ENCODE assay signal across 26 cellular contexts in the genomic region with DNA sequence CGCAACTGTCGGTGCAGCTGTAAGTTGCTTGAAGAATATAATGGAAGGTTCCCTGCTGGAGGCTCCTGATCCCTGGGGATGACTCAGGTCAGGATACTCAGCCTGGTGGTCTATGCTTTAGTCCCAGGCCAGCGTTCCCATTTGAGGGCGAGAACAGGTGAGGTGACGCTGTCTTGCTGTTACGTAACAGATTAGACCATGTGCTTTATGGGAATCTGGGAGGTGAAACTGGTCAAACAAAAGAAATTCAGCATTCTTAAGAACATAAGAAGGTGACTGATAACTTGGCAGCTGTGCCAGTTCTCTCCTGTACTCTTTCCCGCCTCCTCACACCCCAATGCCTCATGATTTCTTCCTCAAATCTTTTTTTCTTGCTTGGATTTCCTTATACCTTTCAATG. TPM values are rescaled to one million over a fixed set of nuclear protein-coding genes. Genes with fewer than 3 reads are reported as not detected.
DNase-seq lines count a peak whose midpoint lies in the region; ATAC-seq, FAIRE-seq and TF ChIP-seq lines count a peak whose summit lies in the region.
"Had no signal": no experiment of that assay in that cellular context is flagged by ENCODE, and none has a peak within 500 bp of the region (broad histone marks: within the 10 kb centered on the region; RNA-seq: fewer than 3 reads in every experiment).

Gene CXCL17, minus strand, starts transcription at position 114 of the 400 bp plus-strand sequence. CDS start 114 bp downstream, outside the sequence.

- no peak within 1 kb of the TSS for H3K4me3 Mint-ChIP-seq in stimulated activated memory B cell treated with anti-CD40 and anti-IgM and Interleukin-4, amounts not matched to agents 10 μg/mL and 1 μg/mL and 100 μg/mL, for 72 hours
- H3K4me3 Mint-ChIP-seq: brain had no signal

- DNase-seq in Karpas-422 (peak; percentile 38), HepG2 (ENCODE audit: low spot score) (no peak), upper lobe of left lung (peak in 1 of 2 donors; percentile 76), putamen (ENCODE audit: low spot score) (no peak), Peyer's patch (no peak), retina (no peak)
- DNase-seq: activated CD4-positive, alpha-beta T cell treated with anti-CD3 and anti-CD28 coated beads, Interleukin-2, amount 50 U/mL, for 48 hours; activated naive CD4-positive, alpha-beta T cell treated with anti-CD3 and anti-CD28 coated beads, Interleukin-2, amount 50 U/mL, for 16 hours; activated T-cell treated with anti-CD3 and anti-CD28 coated beads, Interleukin-2, amount 50 U/mL, for 1 hour; DMS153; naive thymus-derived CD8-positive, alpha-beta T cell; NCI-H526; small intestine; stimulated activated CD4-positive, alpha-beta T cell treated with anti-CD3 and anti-CD28 coated beads, Interleukin-4, amount 100 ng/mL, for 4 hours; T-helper 2 cell had no signal

- H3K79me2 ChIP-seq in Karpas-422 (ENCODE audit: low read length) = no peaks in the 10 kb centered on the region
- no peaks in the 10 kb centered on the region for H3K79me2 ChIP-seq in HepG2 (ENCODE audit: insufficient read depth, low read length)
- H3K79me2 ChIP-seq: parathyroid adenoma had no signal

- H3K4me2 ChIP-seq in Karpas-422 (ENCODE audit: low read depth, low read length, poor library complexity, severe bottlenecking) (no peak within 1 kb of the TSS), HepG2 (ENCODE audit: low read depth, low read length) (peak within 1 kb of the TSS; percentile 55; the same call in 1 of the 2 replicates)

- no peaks in the 10 kb centered on the region for H3K9me2 ChIP-seq in Karpas-422 (replicated peaks; ENCODE audit: insufficient read depth, low read length)

- no peak for TF ChIP-seq POLR2A in HepG2 (IDR thresholded peaks at IDR 0.05; ENCODE audit: insufficient read depth in 1 of 2, low read depth in 2 of 2, low read length in 2 of 2)
- TF ChIP-seq POLR2A in upper lobe of left lung (IDR thresholded peaks at IDR 0.05) = peak in 2 of 4 donors; percentile 55 to 79
- TF ChIP-seq POLR2A in Peyer's patch (IDR thresholded peaks at IDR 0.05) = no peak

- ATAC-seq in HepG2 = no peak
- peak; percentile 21 to 63 for ATAC-seq in upper lobe of left lung (ENCODE audit: low FRiP score in 2 of 2)
- no peak for ATAC-seq in stimulated activated memory B cell treated with anti-CD40 and anti-IgM and Interleukin-4, amounts not matched to agents 10 μg/mL and 1 μg/mL and 100 μg/mL, for 72 hours
- ATAC-seq: naive thymus-derived CD8-positive, alpha-beta T cell had no signal

- H3K4me3 ChIP-seq in Karpas-422 (ENCODE audit: low read length) = no peak within 1 kb of the TSS
- no peak within 1 kb of the TSS for H3K4me3 ChIP-seq in HepG2 (replicated peaks in 1 of 3; ENCODE audit: insufficient read depth in 1 of 3, low read depth in 2 of 3, low read length in 3 of 3)
- H3K4me3 ChIP-seq in upper lobe of left lung = peak within 1 kb of the TSS in 3 of 4 donors; percentile 36 to 43 (median 37)
- no peak within 1 kb of the TSS for H3K4me3 ChIP-seq in Peyer's patch
- H3K4me3 ChIP-seq: BLaER1, SJSA1 had no signal

- H3K4me1 Mint-ChIP-seq in stimulated activated memory B cell treated with anti-CD40 and anti-IgM and Interleukin-4, amounts not matched to agents 10 μg/mL and 1 μg/mL and 100 μg/mL, for 72 hours = peaks cover 19% of the 10 kb centered on the region

- H3K9me3 Mint-ChIP-seq in stimulated activated memory B cell treated with anti-CD40 and anti-IgM and Interleukin-4, amounts not matched to agents 10 μg/mL and 1 μg/mL and 100 μg/mL, for 72 hours = no peaks in the 10 kb centered on the region
- H3K9me3 Mint-ChIP-seq: brain; naive thymus-derived CD8-positive, alpha-beta T cell had no signal

- H3K36me3 Mint-ChIP-seq in stimulated activated memory B cell treated with anti-CD40 and anti-IgM and Interleukin-4, amounts not matched to agents 10 μg/mL and 1 μg/mL and 100 μg/mL, for 72 hours = no peaks in the 10 kb centered on the region
- H3K36me3 Mint-ChIP-seq: brain; naive thymus-derived CD8-positive, alpha-beta T cell had no signal

- WGBS in adipose tissue, 3 donors = 58 to 84% (median 83%) methylated on average over 7 of the region's 7 CpGs
- WGBS in HepG2 (ENCODE audit: low lambda C conversion rate) = 97% methylated on average over 7 of the region's 7 CpGs
- whole genome bisulfite sequencing in upper lobe of left lung, 2 donors = 64 to 82% methylated on average over 7 of the region's 7 CpGs

- no peak within 1 kb of the TSS for H3K9ac ChIP-seq in Karpas-422 (ENCODE audit: low read length)
- H3K9ac ChIP-seq in HepG2 (ENCODE audit: insufficient read depth, low read depth, low read length) = peak within 1 kb of the TSS; percentile 48
- H3K9ac ChIP-seq: BLaER1, parathyroid adenoma had no signal

- BruUV-seq in HepG2 (replicated peaks; lab: Mats Ljungman, UMichigan) = no TSS peak

- TF ChIP-seq CTCF in HepG2 (CRISPR knock-in tag; IDR thresholded peaks at IDR 0.05) (no peak), upper lobe of left lung (IDR thresholded peaks at IDR 0.05) (no peak), Peyer's patch (IDR thresholded peaks at IDR 0.05) (no peak)

- no peak within 1 kb of the TSS for H3K27ac Mint-ChIP-seq in stimulated activated memory B cell treated with anti-CD40 and anti-IgM and Interleukin-4, amounts not matched to agents 10 μg/mL and 1 μg/mL and 100 μg/mL, for 72 hours

- H3K4me1 ChIP-seq in Karpas-422 (ENCODE audit: low read length) (0 out of 2 replicates have a peak, but pooled peaks cover 3% of the 10 kb centered on the region), HepG2 (ENCODE audit: insufficient read depth, low read length) (peaks cover 85% of the 10 kb centered on the region), upper lobe of left lung (peaks cover 10 to 32% (median 11%) of the 10 kb centered on the region in 4 donors), Peyer's patch (peaks cover 0 to 7% (median 0%) of the 10 kb centered on the region in 4 donors)
- H3K4me1 ChIP-seq: parathyroid adenoma, SJSA1 had no signal

- TF ChIP-seq EP300 in HepG2 (IDR thresholded peaks at IDR 0.05; ENCODE audit: low read depth in 2 of 2, low read length in 2 of 2) (no peak), HepG2 (CRISPR knock-in tag; IDR thresholded peaks at IDR 0.05; ENCODE audit: borderline replicate concordance) (no peak), upper lobe of left lung (IDR thresholded peaks at IDR 0.05) (peak in 2 of 4 donors; percentile 33 to 94)

- H3K9me3 ChIP-seq in Karpas-422 (ENCODE audit: low read length) = no peaks in the 10 kb centered on the region
- no peaks in the 10 kb centered on the region for H3K9me3 ChIP-seq in HepG2 (ENCODE audit: low read length)
- no peaks in the 10 kb centered on the region for H3K9me3 ChIP-seq in upper lobe of left lung
- no peaks in the 10 kb centered on the region for H3K9me3 ChIP-seq in Peyer's patch
- H3K9me3 ChIP-seq: BLaER1, SJSA1 had no signal

- H3K27me3 ChIP-seq in Karpas-422 (ENCODE audit: low read length) (no peaks in the 10 kb centered on the region), HepG2 (ENCODE audit: control insufficient read depth in 1 of 2, insufficient read depth in 2 of 2, low read length in 2 of 2) (no peaks in the 10 kb centered on the region), upper lobe of left lung (no peaks in the 10 kb centered on the region), Peyer's patch (no peaks in the 10 kb centered on the region)
- H3K27me3 ChIP-seq: BLaER1 had no signal

- TF ChIP-seq RAD21 in HepG2 (CRISPR knock-in tag; IDR thresholded peaks at IDR 0.05) = no peak

- H3K36me3 ChIP-seq in Karpas-422 (ENCODE audit: insufficient read depth, low read length) = no peaks in the 10 kb centered on the region
- no peaks in the 10 kb centered on the region for H3K36me3 ChIP-seq in HepG2 (replicated peaks in 1 of 2; ENCODE audit: control insufficient read depth in 1 of 2, insufficient read depth in 2 of 2, low read length in 2 of 2)
- H3K36me3 ChIP-seq in upper lobe of left lung = no peaks in the 10 kb centered on the region
- no peaks in the 10 kb centered on the region for H3K36me3 ChIP-seq in Peyer's patch
- H3K36me3 ChIP-seq: BLaER1, SJSA1 had no signal

- intact Hi-C loops in HepG2 (cut with micrococcal nuclease; ENCODE audit: unreplicated experiment) = no loop called here

- CTCF ChIA-PET in HepG2 (lab: Yijun Ruan, JAX; ENCODE audit: low intra/inter-chr PET ratio, low total read pairs) = no interaction called here

- in situ Hi-C loops in HepG2 (cut with HindIII; ENCODE audit: extremely low pct_ligation_motif_present, low pct_unique_long_range_greater_than_20kb) = no loop called here

- H4K20me1 ChIP-seq in Karpas-422 (ENCODE audit: insufficient read depth, low read depth, low read length) = no peaks in the 10 kb centered on the region
- H4K20me1 ChIP-seq in HepG2 (ENCODE audit: insufficient read depth, low read length) = no peaks in the 10 kb centered on the region

- POLR2A ChIA-PET in HepG2 (lab: Yijun Ruan, JAX) = interaction anchor here (1.9 kb wide), 1 partner anchor 9 kb away, joined by 9 read pairs; no protein-coding TSS in a partner anchor

- H3K27me3 Mint-ChIP-seq in stimulated activated memory B cell treated with anti-CD40 and anti-IgM and Interleukin-4, amounts not matched to agents 10 μg/mL and 1 μg/mL and 100 μg/mL, for 72 hours = no peaks in the 10 kb centered on the region

- FAIRE-seq in HepG2 (lab: Jason Lieb, UNC) = no peak
- FAIRE-seq: GM12892, small intestine had no signal

- H2AFZ ChIP-seq in Karpas-422 (ENCODE audit: low read length) (no peak within 1 kb of the TSS), HepG2 (ENCODE audit: low read length) (no peak within 1 kb of the TSS)
- H2AFZ ChIP-seq: parathyroid adenoma had no signal

- no peak within 1 kb of the TSS for H3K27ac ChIP-seq in Karpas-422 (ENCODE audit: low read length)
- no peak within 1 kb of the TSS for H3K27ac ChIP-seq in adipose tissue (ENCODE audit: low read depth, low read length)
- peak within 1 kb of the TSS; percentile 86 for H3K27ac ChIP-seq in HepG2 (ENCODE audit: extremely low read length, insufficient read depth, low read length)
- H3K27ac ChIP-seq in upper lobe of left lung = peak within 1 kb of the TSS; percentile 62 to 85 (median 81)
- H3K27ac ChIP-seq in Peyer's patch = peak within 1 kb of the TSS in 1 of 4 donors; percentile 30
- H3K27ac ChIP-seq: BLaER1, parathyroid adenoma, SJSA1 had no signal

RNA-seq across cellular contexts. Expression of gene CXCL17, which starts in this region (rescaled TPM):
- not detected in 2 replicates for total RNA-seq in Karpas-422 (2014; rRNA removed; shearing (Covaris generic); ENCODE audit: low replicate concordance)
- polyA plus RNA-seq in adipose tissue = 10 to 100 TPM in 2 of 3 donors, 1 to 10 TPM in 1; 2.1 to 26.5 (median 14.5) TPM
- total RNA-seq in HepG2 (2016; rRNA removed; fragmentation: Illumina TruSeq; extraction: Trizol) = not detected in 2 replicates
- total RNA-seq in HepG2 (2016; cell fraction: cytosol; rRNA removed; fragmentation: Illumina TruSeq; extraction: Trizol; ENCODE audit: low read depth) = not detected in 2 replicates
- not detected in 2 replicates for total RNA-seq in HepG2 (2016; cell fraction: insoluble cytoplasmic fraction; rRNA removed; fragmentation: Illumina TruSeq; extraction: Trizol)
- not detected in 2 replicates for total RNA-seq in HepG2 (2016; cell fraction: membrane; rRNA removed; fragmentation: Illumina TruSeq; extraction: Trizol)
- total RNA-seq in HepG2 (2016; cell fraction: nucleus; rRNA removed; fragmentation: Illumina TruSeq; extraction: Trizol) = not detected in 2 replicates
- 0.10 and 0.12 TPM in 2 replicates for polyA plus RNA-seq in HepG2 (2011; rRNA removed)
- polyA plus RNA-seq in HepG2 (2011; cell fraction: cytosol; rRNA removed) = 0.06 and 0.07 TPM in 2 replicates
- not detected in 2 replicates for polyA plus RNA-seq in HepG2 (2011; cell fraction: nucleus; rRNA removed)
- 0.23 TPM in 1 of 2 replicates, not detected in the other for polyA plus RNA-seq in HepG2 (2012)
- not detected in 2 replicates for polyA plus RNA-seq in HepG2 (2016; cell fraction: cytosol; fragmentation: Illumina TruSeq; extraction: Trizol; ENCODE audit: low read depth)
- polyA plus RNA-seq in HepG2 (2016; cell fraction: insoluble cytoplasmic fraction; fragmentation: Illumina TruSeq; extraction: Trizol; ENCODE audit: low read depth) = not detected in 2 replicates
- not detected in 2 replicates for polyA plus RNA-seq in HepG2 (2016; cell fraction: membrane; fragmentation: Illumina TruSeq; extraction: Trizol; ENCODE audit: low read depth)
- polyA plus RNA-seq in HepG2 (2016; cell fraction: nucleus; fragmentation: Illumina TruSeq; extraction: Trizol; ENCODE audit: insufficient read depth, low read depth) = not detected in 2 replicates
- polyA minus RNA-seq in HepG2 (2011; rRNA and poly(A)+ RNA removed; ENCODE audit: low replicate concordance) = not detected in 2 replicates
- not detected in 2 replicates for polyA minus RNA-seq in HepG2 (2011; cell fraction: cytosol; rRNA and poly(A)+ RNA removed)
- not detected in 2 replicates for polyA minus RNA-seq in HepG2 (2011; cell fraction: nucleus; rRNA and poly(A)+ RNA removed)
- total RNA-seq in upper lobe of left lung = 100 to 1,000 TPM in 3 of 6 donors, 10 to 100 TPM in 3; 31.4 to 155 (median 92.3) TPM
- total RNA-seq in Peyer's patch = not detected
- total RNA-seq: epithelial cell of proximal tubule; glomerular endothelial cell; lung microvascular endothelial cell; naive thymus-derived CD8-positive, alpha-beta T cell; OCI-LY7; SJSA1 had no signal
- polyA plus RNA-seq: naive thymus-derived CD8-positive, alpha-beta T cell had no signal

Comparison
In these comparisons a context has a peak if more than half of its experiments do, and no peak if none do; other contexts are left out.
1. RNA of gene CXCL17 (total RNA-seq): 31.4 to 155 TPM in upper lobe of left lung; not detected in Karpas-422, not detected in HepG2 and not detected in Peyer's patch; every median in the first group is over 10 times any median in the second.
2. Peak in DNase-seq in Karpas-422; RNA of the gene not detected or under 1 TPM.
3. H3K27ac ChIP-seq: peak in HepG2 (single experiment) and upper lobe of left lung (4 of 4); none in Karpas-422 (single experiment) and adipose tissue (single experiment).
4. H3K4me3 ChIP-seq: peak in upper lobe of left lung (3 of 4); none in Karpas-422 (single experiment), HepG2 (0 of 3) and Peyer's patch (0 of 4).
5. ATAC-seq: peak in upper lobe of left lung (2 of 2); none in HepG2 (single experiment) and stimulated activated memory B cell treated with anti-CD40 and anti-IgM and Interleukin-4, amounts not matched to agents 10 μg/mL and 1 μg/mL and 100 μg/mL, for 72 hours (single experiment).